In the genomic region with DNA sequence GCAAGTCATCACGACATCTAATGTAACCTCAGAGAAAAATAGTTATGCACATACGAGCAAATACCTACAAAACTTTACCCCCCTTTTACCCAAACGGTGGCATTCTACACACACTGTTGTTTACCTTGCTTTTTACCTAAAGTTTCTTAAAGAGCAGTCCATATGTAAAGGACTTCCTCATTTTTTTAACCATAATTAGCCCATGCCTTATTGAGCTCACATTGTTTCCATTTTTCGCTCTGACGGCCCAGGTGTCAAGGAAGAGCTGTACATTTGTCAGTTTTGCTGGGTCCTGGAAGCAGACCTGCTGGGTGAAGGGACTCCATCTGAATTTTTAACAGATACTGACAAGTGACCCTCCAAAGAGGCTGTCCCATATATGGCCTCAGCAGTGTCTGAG, we compare ENCODE assay signal across 16 cellular contexts.
DNase-seq lines count a peak whose midpoint lies in the region; ATAC-seq and TF ChIP-seq lines count a peak whose summit lies in the region.
"Had no signal": no experiment of that assay in that cellular context is flagged by ENCODE, and none has a peak within 500 bp of the region (broad histone marks: within the 10 kb centered on the region; RNA-seq: fewer than 3 reads in every experiment).

No MANE protein-coding gene starts in this region.

- no peak overlapping the region for H3K4me3 Mint-ChIP-seq in activated T-cell treated with anti-CD3 and anti-CD28 coated beads, Interleukin-2, amount 50 U/mL, for 24 hours
- H3K4me3 Mint-ChIP-seq: activated T-cell treated with anti-CD3 and anti-CD28 coated beads, Interleukin-2, amount 50 U/mL, for 72 hours had no signal

- H3K4me1 ChIP-seq in effector memory CD4-positive, alpha-beta T cell (ENCODE audit: control insufficient read depth, insufficient read depth, low read length, poor library complexity, severe bottlenecking): peaks cover 48% of the 10 kb centered on the region
- peaks cover 86% of the 10 kb centered on the region for H3K4me1 ChIP-seq in suprapubic skin
- peaks cover 47% of the 10 kb centered on the region for H3K4me1 ChIP-seq in BE2C
- peaks cover 0 to 84% (median 48%) of the 10 kb centered on the region in 4 donors for H3K4me1 ChIP-seq in tibial nerve

- TF ChIP-seq POLR2A in suprapubic skin (IDR thresholded peaks at IDR 0.05) (no peak), tibial nerve (IDR thresholded peaks at IDR 0.05) (no peak)

- TF ChIP-seq CTCF in suprapubic skin (IDR thresholded peaks at IDR 0.05) (no peak), BE2C (IDR thresholded peaks at IDR 0.05; ENCODE audit: low read depth, low read length) (no peak), tibial nerve (IDR thresholded peaks at IDR 0.05) (no peak)

- peaks cover 62% of the 10 kb centered on the region for H3K36me3 Mint-ChIP-seq in activated T-cell treated with anti-CD3 and anti-CD28 coated beads, Interleukin-2, amount 50 U/mL, for 24 hours (ENCODE audit: low read depth)

- H3K9me3 ChIP-seq in effector memory CD4-positive, alpha-beta T cell (ENCODE audit: control insufficient read depth, low read length): no peaks in the 10 kb centered on the region
- H3K9me3 ChIP-seq in suprapubic skin (no peaks in the 10 kb centered on the region), BE2C (no peaks in the 10 kb centered on the region), tibial nerve (no peaks in the 10 kb centered on the region)
- H3K9me3 ChIP-seq: ascending aorta, ovary, spleen had no signal

- TF ChIP-seq EP300 in suprapubic skin (IDR thresholded peaks at IDR 0.05) (no peak), tibial nerve (IDR thresholded peaks at IDR 0.05) (no peak)

- WGBS in suprapubic skin: 79% methylated on average over 5 of the region's 5 CpGs
- 73 to 83% methylated on average over 5 of the region's 5 CpGs for WGBS in tibial nerve, 2 donors

- H3K27ac ChIP-seq in effector memory CD4-positive, alpha-beta T cell (ENCODE audit: insufficient read depth, low read length, poor library complexity, severe bottlenecking): peak overlapping the region; percentile 8
- H3K27ac ChIP-seq in suprapubic skin (peak overlapping the region; percentile 77), tibial nerve (peak overlapping the region in 1 of 4 donors; percentile 58)
- H3K27ac ChIP-seq: ascending aorta, ovary, RWPE1 had no signal

- no peak overlapping the region for H3K4me3 ChIP-seq in effector memory CD4-positive, alpha-beta T cell (ENCODE audit: insufficient read depth, low read depth, low read length, poor library complexity, severe bottlenecking)
- H3K4me3 ChIP-seq in suprapubic skin: no peak overlapping the region
- no peak overlapping the region for H3K4me3 ChIP-seq in BE2C (ENCODE audit: low read depth, low read length)
- no peak overlapping the region for H3K4me3 ChIP-seq in tibial nerve
- H3K4me3 ChIP-seq: ascending aorta, ovary, spleen had no signal

- peaks cover 3% of the 10 kb centered on the region for H3K36me3 ChIP-seq in effector memory CD4-positive, alpha-beta T cell (ENCODE audit: control insufficient read depth, insufficient read depth, low read length)
- H3K36me3 ChIP-seq in suprapubic skin (peaks cover 5% of the 10 kb centered on the region), BE2C (no peaks in the 10 kb centered on the region), tibial nerve (no peaks in the 10 kb centered on the region)
- H3K36me3 ChIP-seq: ascending aorta, ovary had no signal

- peaks cover 96% of the 10 kb centered on the region for H3K4me1 Mint-ChIP-seq in activated T-cell treated with anti-CD3 and anti-CD28 coated beads, Interleukin-2, amount 50 U/mL, for 24 hours (ENCODE audit: low read depth)

- no peaks in the 10 kb centered on the region for H3K27me3 Mint-ChIP-seq in activated T-cell treated with anti-CD3 and anti-CD28 coated beads, Interleukin-2, amount 50 U/mL, for 24 hours

- H3K27ac Mint-ChIP-seq in activated T-cell treated with anti-CD3 and anti-CD28 coated beads, Interleukin-2, amount 50 U/mL, for 24 hours: peak overlapping the region; percentile 67

- ATAC-seq in GM21423 (IDR thresholded peaks at IDR 0.05; ENCODE audit: unreplicated experiment): no peak
- ATAC-seq: activated T-cell treated with anti-CD3 and anti-CD28 coated beads, Interleukin-2, amount 50 U/mL, for 72 hours had no signal

- no peaks in the 10 kb centered on the region for H3K27me3 ChIP-seq in effector memory CD4-positive, alpha-beta T cell (replicated peaks; ENCODE audit: control insufficient read depth, insufficient read depth, low read length, poor library complexity, severe bottlenecking)
- H3K27me3 ChIP-seq in suprapubic skin: no peaks in the 10 kb centered on the region
- H3K27me3 ChIP-seq in BE2C: no peaks in the 10 kb centered on the region
- no peaks in the 10 kb centered on the region for H3K27me3 ChIP-seq in tibial nerve
- H3K27me3 ChIP-seq: ascending aorta, ovary, spleen had no signal

- no peaks in the 10 kb centered on the region for H3K9me3 Mint-ChIP-seq in activated T-cell treated with anti-CD3 and anti-CD28 coated beads, Interleukin-2, amount 50 U/mL, for 24 hours
- H3K9me3 Mint-ChIP-seq: activated T-cell treated with anti-CD3 and anti-CD28 coated beads, Interleukin-2, amount 50 U/mL, for 72 hours had no signal

- no peak for DNase-seq in activated T-cell treated with anti-CD3 and anti-CD28 coated beads, Interleukin-2, amount 50 U/mL, for 24 hours
- no peak for DNase-seq in activated T-cell treated with anti-CD3 and anti-CD28 coated beads, Interleukin-2, amount 50 U/mL, for 1 hour
- DNase-seq in NAMALWA (ENCODE audit: low spot score): peak; percentile 84
- no peak for DNase-seq in effector memory CD4-positive, alpha-beta T cell
- no peak for DNase-seq in suprapubic skin (ENCODE audit: low spot score in 2 of 2)
- no peak for DNase-seq in BE2C
- DNase-seq in tibial nerve (ENCODE audit: low spot score in 2 of 2): no peak
- DNase-seq: activated T-cell treated with anti-CD3 and anti-CD28 coated beads, Interleukin-2, amount 50 U/mL, for 72 hours; dermis blood vessel endothelial cell; NCI-H446; ovary; spleen; T-helper 2 cell had no signal
